ENCODE assay signal across 2 cellular contexts in the genomic region with DNA sequence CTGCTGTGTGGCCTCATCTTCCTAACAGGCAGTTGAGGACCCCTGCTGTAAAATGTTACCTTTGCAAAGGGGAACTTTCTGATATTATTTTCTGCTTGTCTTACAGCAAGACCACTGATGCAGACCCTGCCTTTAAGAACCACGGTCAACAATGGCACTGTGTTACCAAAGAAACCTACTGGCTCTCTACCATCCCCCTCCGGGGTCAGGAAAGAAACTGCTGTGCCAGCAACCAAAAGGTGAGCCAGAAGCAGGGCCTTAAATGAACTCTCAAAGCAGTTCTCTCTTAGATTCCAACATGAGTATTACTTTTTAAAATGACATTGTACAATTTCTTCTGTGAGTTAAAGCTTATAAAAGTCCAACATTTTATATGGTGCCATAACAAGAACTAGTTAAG.
A peak's percentile ranks its signal among the peaks of the same experiment; 100 is the strongest.
TF ChIP-seq lines count a peak whose summit lies in the region.

No MANE protein-coding gene starts in this region.

TF ChIP-seq in liver, 16 proteins besides CTCF, POLR2A, EP300 and RAD21:
- TF ChIP-seq HNF4G (IDR thresholded peaks at IDR 0.05) (no peak), JUND (IDR thresholded peaks at IDR 0.05) (no peak), SP1 (IDR thresholded peaks at IDR 0.05) (no peak), FOXA1 (IDR thresholded peaks at IDR 0.05) (no peak), HNF4A (conservative IDR thresholded peaks at IDR 0.05) (peak in 1 of 2 donors; percentile 9), RXRA (IDR thresholded peaks at IDR 0.05) (peak; percentile 68 to 77)
- TF ChIP-seq, protein P1, sequence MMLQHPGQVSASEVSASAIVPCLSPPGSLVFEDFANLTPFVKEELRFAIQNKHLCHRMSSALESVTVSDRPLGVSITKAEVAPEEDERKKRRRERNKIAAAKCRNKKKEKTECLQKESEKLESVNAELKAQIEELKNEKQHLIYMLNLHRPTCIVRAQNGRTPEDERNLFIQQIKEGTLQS (IDR thresholded peaks at IDR 0.05): no peak

TF ChIP-seq in HepG2, 621 proteins besides CTCF, POLR2A, EP300 and RAD21:
- TF ChIP-seq FOXC1 (CRISPR knock-in tag; IDR thresholded peaks at IDR 0.05; ENCODE audit: borderline replicate concordance): no peak
- TF ChIP-seq, protein P2, sequence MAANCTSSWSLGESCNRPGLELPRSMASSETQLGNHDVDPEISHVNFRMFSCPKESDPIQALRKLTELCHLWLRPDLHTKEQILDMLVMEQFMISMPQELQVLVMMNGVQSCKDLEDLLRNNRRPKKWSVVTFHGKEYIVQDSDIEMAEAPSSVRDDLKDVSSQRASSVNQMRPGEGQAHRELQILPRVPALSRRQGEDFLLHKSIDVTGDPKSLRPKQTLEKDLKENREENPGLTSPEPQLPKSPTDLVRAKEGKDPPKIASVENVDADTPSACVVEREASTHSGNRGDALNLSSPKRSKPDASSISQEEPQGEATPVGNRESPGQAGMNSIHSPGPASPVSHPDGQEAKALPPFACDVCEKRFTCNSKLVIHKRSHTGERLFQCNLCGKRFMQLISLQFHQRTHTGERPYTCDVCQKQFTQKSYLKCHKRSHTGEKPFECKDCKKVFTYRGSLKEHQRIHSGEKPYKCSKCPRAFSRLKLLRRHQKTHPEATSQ (CRISPR knock-in tag; IDR thresholded peaks at IDR 0.05; ENCODE audit: borderline replicate concordance): no peak
- TF ChIP-seq ARNTL (CRISPR knock-in tag; IDR thresholded peaks at IDR 0.05): no peak
- TF ChIP-seq, protein P3, sequence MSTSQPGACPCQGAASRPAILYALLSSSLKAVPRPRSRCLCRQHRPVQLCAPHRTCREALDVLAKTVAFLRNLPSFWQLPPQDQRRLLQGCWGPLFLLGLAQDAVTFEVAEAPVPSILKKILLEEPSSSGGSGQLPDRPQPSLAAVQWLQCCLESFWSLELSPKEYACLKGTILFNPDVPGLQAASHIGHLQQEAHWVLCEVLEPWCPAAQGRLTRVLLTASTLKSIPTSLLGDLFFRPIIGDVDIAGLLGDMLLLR (CRISPR knock-in tag; IDR thresholded peaks at IDR 0.05): no peak
- no peak for TF ChIP-seq HOXD1 (CRISPR knock-in tag; IDR thresholded peaks at IDR 0.05)
- TF ChIP-seq RFX3 (CRISPR knock-in tag; IDR thresholded peaks at IDR 0.05): no peak
- TF ChIP-seq ZNF703 (CRISPR knock-in tag; IDR thresholded peaks at IDR 0.05; ENCODE audit: borderline replicate concordance): no peak
